ENCODE assay signal across 9 cellular contexts in genomic region chr14:68807148-68807600, GRCh38. TPM values are rescaled to one million over a fixed set of nuclear protein-coding genes. Genes with fewer than 3 reads are reported as not detected.
DNase-seq lines count a peak whose midpoint lies in the region; ATAC-seq and TF ChIP-seq lines count a peak whose summit lies in the region.
"Had no signal": no experiment of that assay in that cellular context is flagged by ENCODE, and none has a peak within 500 bp of the region (broad histone marks: within the 10 kb centered on the region; RNA-seq: fewer than 3 reads in every experiment).

No MANE protein-coding gene starts in this region.

- H3K27ac ChIP-seq in SJCRH30: peak overlapping the region; percentile 88
- H3K27ac ChIP-seq: SK-N-MC had no signal

- no TSS peak for BruUV-seq in Caco-2 (replicated peaks; lab: Mats Ljungman, UMichigan)

- peak overlapping the region; percentile 94 for H3K27ac Mint-ChIP-seq in osteocyte (ENCODE audit: unreplicated experiment)
- H3K27ac Mint-ChIP-seq in Caco-2 (ENCODE audit: unreplicated experiment): no peak overlapping the region

- H3K36me3 Mint-ChIP-seq in osteocyte (ENCODE audit: unreplicated experiment) (peaks cover 7% of the 10 kb centered on the region), Caco-2 (ENCODE audit: insufficient read depth, unreplicated experiment) (peaks cover 5% of the 10 kb centered on the region)

- no peaks in the 10 kb centered on the region for H3K36me3 ChIP-seq in SJCRH30
- no peaks in the 10 kb centered on the region for H3K36me3 ChIP-seq in Caco-2 (ENCODE audit: control insufficient read depth, insufficient read depth, low read length)

- TF ChIP-seq CTCF in osteocyte (IDR thresholded peaks at IDR 0.05) (no peak), Caco-2 (IDR thresholded peaks at IDR 0.05; ENCODE audit: insufficient read depth in 1 of 2, low read depth in 1 of 2, low read length in 1 of 2, severe bottlenecking in 1 of 2, unreplicated experiment in 1 of 2) (no peak)

- H3K4me1 ChIP-seq in SJCRH30 (peaks cover 13% of the 10 kb centered on the region), Caco-2 (0 out of 2 replicates have a peak, but pooled peaks cover 4% of the 10 kb centered on the region)

- peaks cover 62% of the 10 kb centered on the region for H3K4me1 Mint-ChIP-seq in osteocyte (ENCODE audit: unreplicated experiment)
- H3K4me1 Mint-ChIP-seq in Caco-2 (ENCODE audit: low read depth, unreplicated experiment): peaks cover 7% of the 10 kb centered on the region

- POLR2A ChIA-PET in Caco-2 (lab: Charles Lee): interaction anchor here (0.6 kb wide), 1 partner anchor 10 kb away, joined by 3 read pairs; no protein-coding TSS in a partner anchor

- H3K4me3 ChIP-seq in SJCRH30 (no peak overlapping the region), Caco-2 (ENCODE audit: low read depth, low read length) (no peak overlapping the region)
- H3K4me3 ChIP-seq: SK-N-MC had no signal

- H3K9me3 ChIP-seq in SJCRH30 (replicated peaks): peaks cover 18% of the 10 kb centered on the region
- H3K9me3 ChIP-seq in Caco-2: no peaks in the 10 kb centered on the region

- CTCF ChIA-PET in Caco-2 (lab: Charles Lee): no interaction called here

- DNase-seq in NCI-H1092 treated with DMSO at 0.1 percent for 48 hours (lab: John Stamatoyannopoulos, UW) (peak; percentile 54), NCI-H1092 (lab: John Stamatoyannopoulos, UW) (no peak), SJCRH30 (peak; percentile 99), fibroblast of gingiva (ENCODE audit: low read depth) (peak; percentile 89), osteocyte (ENCODE audit: extremely low spot score, unreplicated experiment) (peak; percentile 93), HK-2 (ENCODE audit: unreplicated experiment) (no peak), Caco-2 (no peak)

- no peak for ATAC-seq in HG03521 (IDR thresholded peaks at IDR 0.05; ENCODE audit: unreplicated experiment)

- no peaks in the 10 kb centered on the region for H3K27me3 ChIP-seq in SJCRH30
- H3K27me3 ChIP-seq in Caco-2 (replicated peaks; ENCODE audit: control insufficient read depth, insufficient read depth, low read length): no peaks in the 10 kb centered on the region

- intact Hi-C loops in Caco-2 (cut with micrococcal nuclease; ENCODE audit: unreplicated experiment): no loop called here

- H3K27me3 Mint-ChIP-seq in osteocyte (ENCODE audit: unreplicated experiment): no peaks in the 10 kb centered on the region
- no peaks in the 10 kb centered on the region for H3K27me3 Mint-ChIP-seq in Caco-2 (ENCODE audit: insufficient read depth, unreplicated experiment)

- peaks cover 7% of the 10 kb centered on the region for H3K9me3 Mint-ChIP-seq in osteocyte (ENCODE audit: unreplicated experiment)
- H3K9me3 Mint-ChIP-seq in Caco-2 (ENCODE audit: unreplicated experiment): peaks cover 2% of the 10 kb centered on the region

- H3K4me3 Mint-ChIP-seq in osteocyte (ENCODE audit: unreplicated experiment): peak overlapping the region; percentile 50
- no peak overlapping the region for H3K4me3 Mint-ChIP-seq in Caco-2 (ENCODE audit: unreplicated experiment)

RNA-seq across cellular contexts. Expression of gene ZFP36L1, which starts 14.3 kb away (rescaled TPM):
- total RNA-seq in SJCRH30 (2014; rRNA removed; shearing (Covaris generic)): 67.4 and 70.3 TPM in 2 replicates
- total RNA-seq in osteocyte: 311 and 352 TPM in 2 replicates
- 94.8 and 103 TPM in 2 replicates for total RNA-seq in Caco-2 (2022)

Comparison
In these comparisons a context has a peak if more than half of its experiments do, and no peak if none do; other contexts are left out.
1. DNase-seq: peak in NCI-H1092 treated with DMSO at 0.1 percent for 48 hours (single experiment), SJCRH30 (2 of 2), fibroblast of gingiva (single experiment) and osteocyte (single experiment); none in NCI-H1092 (single experiment), HK-2 (single experiment) and Caco-2 (0 of 2).